Comparison of ENCODE assay signal across 1 cellular context in the genomic region with DNA sequence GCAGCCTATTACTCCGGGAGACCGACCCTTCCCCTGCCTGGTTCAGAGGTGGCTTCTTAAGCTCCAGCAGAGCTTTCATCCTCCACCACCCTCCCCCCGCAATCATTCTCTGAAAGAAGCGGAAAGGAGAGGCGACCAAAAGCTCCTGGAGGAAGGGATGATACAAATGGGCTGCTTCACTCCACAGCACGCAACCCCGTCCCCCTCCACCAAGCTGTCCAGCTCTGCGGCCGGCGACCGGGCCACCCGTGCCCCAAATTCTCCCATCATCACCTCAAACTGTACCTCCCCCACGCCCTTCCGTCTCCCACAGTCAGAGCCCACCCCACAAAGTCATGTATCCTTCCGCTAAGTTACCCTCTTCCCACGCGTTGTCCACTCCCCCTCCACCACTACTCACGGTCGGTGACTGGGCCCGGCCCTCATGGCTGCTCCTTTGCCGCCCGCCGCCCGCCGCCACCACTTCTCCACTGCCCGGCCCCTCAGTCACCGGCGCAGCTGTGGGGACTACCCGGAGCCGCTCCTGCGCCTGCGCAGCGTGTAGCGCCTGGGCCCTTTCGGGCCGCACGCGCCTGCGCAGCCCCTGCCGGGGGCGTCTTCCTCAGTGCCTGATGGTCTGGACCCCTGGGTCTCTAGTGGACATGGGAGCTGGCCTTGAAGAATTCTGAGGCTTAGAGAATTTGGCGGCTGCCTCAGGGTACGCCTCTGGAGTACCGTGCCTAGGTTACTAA.
TF ChIP-seq lines count a peak whose summit lies in the region.

TSS of gene FAM222B (minus strand) at position 509 of the 731 bp plus-strand sequence. CDS start 76,123 bp downstream, outside the sequence.

TF ChIP-seq in K562, 482 proteins besides CTCF, POLR2A, EP300 and RAD21 (continued from another document and continues in another):
- TF ChIP-seq RERE (CRISPR knock-in tag; IDR thresholded peaks at IDR 0.05; ENCODE audit: borderline replicate concordance) (no peak), TAL1 (IDR thresholded peaks at IDR 0.05) (0 out of 2 replicates have a peak, but pooled peaks have one; percentile 6), ZNF24 (IDR thresholded peaks at IDR 0.05) (no peak), FOS (IDR thresholded peaks at IDR 0.05; ENCODE audit: extremely low read depth, insufficient read length) (no peak), BRCA1 (IDR thresholded peaks at IDR 0.05) (no peak), BRCA1 (CRISPR knock-in tag; IDR thresholded peaks at IDR 0.05) (no peak), COPS2 (conservative IDR thresholded peaks at IDR 0.05) (no peak), ZNF639 (CRISPR knock-in tag; conservative IDR thresholded peaks at IDR 0.05 in 1 of 2, IDR thresholded peaks at IDR 0.05 in 1 of 2) (no peak; a peak in 1 of 4 replicates), THRA (IDR thresholded peaks at IDR 0.05) (no peak), CSDE1 (IDR thresholded peaks at IDR 0.05) (no peak), FOXJ2 (tag; IDR thresholded peaks at IDR 0.05) (peak; percentile 29; the same call in 1 of the 2 replicates), MTA3 (IDR thresholded peaks at IDR 0.05; ENCODE audit: borderline replicate concordance) (peak; percentile 91; the same call in 1 of the 2 replicates), TCF7 (IDR thresholded peaks at IDR 0.05; ENCODE audit: borderline replicate concordance) (0 out of 2 replicates have a peak, but pooled peaks have one; percentile 20), CAMTA2 (CRISPR knock-in tag; conservative IDR thresholded peaks at IDR 0.05) (no peak), ZNF76 (CRISPR knock-in tag; IDR thresholded peaks at IDR 0.05; ENCODE audit: borderline replicate concordance) (no peak), PURB (CRISPR knock-in tag; IDR thresholded peaks at IDR 0.05; ENCODE audit: low read depth) (no peak), ARID2 (IDR thresholded peaks at IDR 0.05) (peak; percentile 62; the same call in 1 of the 2 replicates), MAFK (IDR thresholded peaks at IDR 0.05; ENCODE audit: low read length) (no peak), TCF15 (CRISPR knock-in tag; IDR thresholded peaks at IDR 0.05) (no peak), ZC3H8 (IDR thresholded peaks at IDR 0.05) (0 out of 2 replicates have a peak, but pooled peaks have one; percentile 28), EGR1 (conservative IDR thresholded peaks at IDR 0.05) (peak; percentile 87), HDAC6 (IDR thresholded peaks at IDR 0.05; ENCODE audit: low read depth, low read length) (no peak), GTF2A2 (tag; IDR thresholded peaks at IDR 0.05) (no peak), ZNF277 (CRISPR knock-in tag; IDR thresholded peaks at IDR 0.05; ENCODE audit: borderline replicate concordance) (no peak), HCFC1 (IDR thresholded peaks at IDR 0.05; ENCODE audit: low read depth, low read length) (no peak), ZNF311 (CRISPR knock-in tag; IDR thresholded peaks at IDR 0.05) (no peak), ZKSCAN1 (IDR thresholded peaks at IDR 0.05; ENCODE audit: low read depth, low read length) (peak; percentile 72; the same call in 1 of the 2 replicates), SMARCA4 (IDR thresholded peaks at IDR 0.05) (peak; percentile 39; the same call in 1 of the 2 replicates), NKRF (IDR thresholded peaks at IDR 0.05; ENCODE audit: borderline replicate concordance) (peak; percentile 96), CREBBP (IDR thresholded peaks at IDR 0.05; ENCODE audit: low read depth, low read length) (no peak), SNAPC5 (CRISPR knock-in tag; IDR thresholded peaks at IDR 0.05) (no peak), MIER1 (IDR thresholded peaks at IDR 0.05; ENCODE audit: low read depth) (peak; percentile 30; the same call in 1 of the 2 replicates), SPI1 (IDR thresholded peaks at IDR 0.05; ENCODE audit: borderline replicate concordance, low read depth, low read length) (0 out of 2 replicates have a peak, but pooled peaks have one; percentile 16), POLR2G (IDR thresholded peaks at IDR 0.05; ENCODE audit: low read depth, low read length) (peak; percentile 94), SLC30A9 (CRISPR knock-in tag; IDR thresholded peaks at IDR 0.05) (no peak)
- TF ChIP-seq, protein P1, sequence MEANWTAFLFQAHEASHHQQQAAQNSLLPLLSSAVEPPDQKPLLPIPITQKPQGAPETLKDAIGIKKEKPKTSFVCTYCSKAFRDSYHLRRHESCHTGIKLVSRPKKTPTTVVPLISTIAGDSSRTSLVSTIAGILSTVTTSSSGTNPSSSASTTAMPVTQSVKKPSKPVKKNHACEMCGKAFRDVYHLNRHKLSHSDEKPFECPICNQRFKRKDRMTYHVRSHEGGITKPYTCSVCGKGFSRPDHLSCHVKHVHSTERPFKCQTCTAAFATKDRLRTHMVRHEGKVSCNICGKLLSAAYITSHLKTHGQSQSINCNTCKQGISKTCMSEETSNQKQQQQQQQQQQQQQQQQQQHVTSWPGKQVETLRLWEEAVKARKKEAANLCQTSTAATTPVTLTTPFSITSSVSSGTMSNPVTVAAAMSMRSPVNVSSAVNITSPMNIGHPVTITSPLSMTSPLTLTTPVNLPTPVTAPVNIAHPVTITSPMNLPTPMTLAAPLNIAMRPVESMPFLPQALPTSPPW (CRISPR knock-in tag; IDR thresholded peaks at IDR 0.05), result peak; percentile 89
- TF ChIP-seq, protein P2, sequence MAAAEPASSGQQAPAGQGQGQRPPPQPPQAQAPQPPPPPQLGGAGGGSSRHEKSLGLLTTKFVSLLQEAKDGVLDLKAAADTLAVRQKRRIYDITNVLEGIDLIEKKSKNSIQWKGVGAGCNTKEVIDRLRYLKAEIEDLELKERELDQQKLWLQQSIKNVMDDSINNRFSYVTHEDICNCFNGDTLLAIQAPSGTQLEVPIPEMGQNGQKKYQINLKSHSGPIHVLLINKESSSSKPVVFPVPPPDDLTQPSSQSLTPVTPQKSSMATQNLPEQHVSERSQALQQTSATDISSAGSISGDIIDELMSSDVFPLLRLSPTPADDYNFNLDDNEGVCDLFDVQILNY (CRISPR knock-in tag; IDR thresholded peaks at IDR 0.05), result no peak
- TF ChIP-seq, protein P3, sequence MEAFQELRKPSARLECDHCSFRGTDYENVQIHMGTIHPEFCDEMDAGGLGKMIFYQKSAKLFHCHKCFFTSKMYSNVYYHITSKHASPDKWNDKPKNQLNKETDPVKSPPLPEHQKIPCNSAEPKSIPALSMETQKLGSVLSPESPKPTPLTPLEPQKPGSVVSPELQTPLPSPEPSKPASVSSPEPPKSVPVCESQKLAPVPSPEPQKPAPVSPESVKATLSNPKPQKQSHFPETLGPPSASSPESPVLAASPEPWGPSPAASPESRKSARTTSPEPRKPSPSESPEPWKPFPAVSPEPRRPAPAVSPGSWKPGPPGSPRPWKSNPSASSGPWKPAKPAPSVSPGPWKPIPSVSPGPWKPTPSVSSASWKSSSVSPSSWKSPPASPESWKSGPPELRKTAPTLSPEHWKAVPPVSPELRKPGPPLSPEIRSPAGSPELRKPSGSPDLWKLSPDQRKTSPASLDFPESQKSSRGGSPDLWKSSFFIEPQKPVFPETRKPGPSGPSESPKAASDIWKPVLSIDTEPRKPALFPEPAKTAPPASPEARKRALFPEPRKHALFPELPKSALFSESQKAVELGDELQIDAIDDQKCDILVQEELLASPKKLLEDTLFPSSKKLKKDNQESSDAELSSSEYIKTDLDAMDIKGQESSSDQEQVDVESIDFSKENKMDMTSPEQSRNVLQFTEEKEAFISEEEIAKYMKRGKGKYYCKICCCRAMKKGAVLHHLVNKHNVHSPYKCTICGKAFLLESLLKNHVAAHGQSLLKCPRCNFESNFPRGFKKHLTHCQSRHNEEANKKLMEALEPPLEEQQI (IDR thresholded peaks at IDR 0.05), result no peak
- TF ChIP-seq, protein P4, sequence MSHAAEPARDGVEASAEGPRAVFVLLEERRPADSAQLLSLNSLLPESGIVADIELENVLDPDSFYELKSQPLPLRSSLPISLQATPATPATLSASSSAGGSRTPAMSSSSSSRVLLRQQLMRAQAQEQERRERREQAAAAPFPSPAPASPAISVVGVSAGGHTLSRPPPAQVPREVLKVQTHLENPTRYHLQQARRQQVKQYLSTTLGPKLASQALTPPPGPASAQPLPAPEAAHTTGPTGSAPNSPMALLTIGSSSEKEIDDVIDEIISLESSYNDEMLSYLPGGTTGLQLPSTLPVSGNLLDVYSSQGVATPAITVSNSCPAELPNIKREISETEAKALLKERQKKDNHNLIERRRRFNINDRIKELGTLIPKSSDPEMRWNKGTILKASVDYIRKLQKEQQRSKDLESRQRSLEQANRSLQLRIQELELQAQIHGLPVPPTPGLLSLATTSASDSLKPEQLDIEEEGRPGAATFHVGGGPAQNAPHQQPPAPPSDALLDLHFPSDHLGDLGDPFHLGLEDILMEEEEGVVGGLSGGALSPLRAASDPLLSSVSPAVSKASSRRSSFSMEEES (CRISPR knock-in tag; IDR thresholded peaks at IDR 0.05), result no peak
